8 cellular contexts compared by ENCODE assay signal in genomic region chr13:75635621-75636338, GRCh38. TPM values are rescaled to one million over a fixed set of nuclear protein-coding genes. Genes with fewer than 3 reads are reported as not detected.
DNase-seq lines count a peak whose midpoint lies in the region; ATAC-seq, FAIRE-seq and TF ChIP-seq lines count a peak whose summit lies in the region.

Gene LMO7 (plus strand): TSS chr13:75636330. CDS start chr13:75636658, 328 bp downstream.

- H4K20me1 ChIP-seq in GM12878 (ENCODE audit: control insufficient read depth, insufficient read depth), result no peaks in the 10 kb centered on the region

- no peaks in the 10 kb centered on the region for H3K36me3 ChIP-seq in CD8-positive, alpha-beta memory T cell (ENCODE audit: insufficient read depth, low read length)
- H3K36me3 ChIP-seq in GM12878 (ENCODE audit: control insufficient read depth in 2 of 2, insufficient read depth in 2 of 2, low read length in 1 of 2) (no peaks in the 10 kb centered on the region), skeletal muscle satellite cell (ENCODE audit: insufficient read depth, low read length) (peaks cover 22% of the 10 kb centered on the region)

- peaks cover 10% of the 10 kb centered on the region for H3K79me2 ChIP-seq in GM12878 (ENCODE audit: control insufficient read depth, insufficient read depth, low read length)

- peak within 1 kb of the TSS; percentile 82 for H3K4me2 ChIP-seq in GM12878 (ENCODE audit: control insufficient read depth, insufficient read depth)
- H3K4me2 ChIP-seq in skeletal muscle satellite cell (ENCODE audit: low read length), result peak within 1 kb of the TSS; percentile 88

- H3K9ac ChIP-seq in GM12878 (ENCODE audit: control insufficient read depth, insufficient read depth, low read length) (peak within 1 kb of the TSS; percentile 57), skeletal muscle satellite cell (ENCODE audit: low read depth, low read length) (peak within 1 kb of the TSS; percentile 93)

- peaks cover 2 to 8% of the 10 kb centered on the region in 2 donors for H3K27me3 Mint-ChIP-seq in CD8-positive, alpha-beta memory T cell

- POLR2A ChIA-PET in CD8-positive, alpha-beta memory T cell (lab: Charles Lee), result no interaction called here
- POLR2A ChIA-PET in GM12878 (lab: Charles Lee), result no interaction called here

- no peaks in the 10 kb centered on the region for H3K9me3 Mint-ChIP-seq in CD8-positive, alpha-beta memory T cell

- H3K4me3 ChIP-seq in CD8-positive, alpha-beta memory T cell (ENCODE audit: low read length), result peak within 1 kb of the TSS; percentile 93
- H3K4me3 ChIP-seq in GM12878 (peak within 1 kb of the TSS; percentile 86), iPS-18c (ENCODE audit: insufficient read depth, low read depth, low read length) (peak within 1 kb of the TSS; percentile 66), skeletal muscle satellite cell (ENCODE audit: low read length) (peak within 1 kb of the TSS; percentile 97)

- no peak for TF ChIP-seq POLR2A in GM12878 (IDR thresholded peaks at IDR 0.05; ENCODE audit: low read depth, low read length)

- H3K36me3 Mint-ChIP-seq in CD8-positive, alpha-beta memory T cell, result peaks cover 0 to 4% (median 0%) of the 10 kb centered on the region in 3 donors

- RAD21 ChIA-PET in GM12878 (lab: Charles Lee; ENCODE audit: unreplicated experiment), result interaction anchor here (0.7 to 1.2 kb wide), 2 partner anchors 85 to 268 kb away, joined by 4 to 6 read pairs; partner anchors contain the start of gene UCHL3

- peak within 1 kb of the TSS; percentile 80 to 91 (median 86) for H3K4me3 Mint-ChIP-seq in CD8-positive, alpha-beta memory T cell

- peaks cover 12 to 19% (median 14%) of the 10 kb centered on the region in 3 donors for H3K4me1 Mint-ChIP-seq in CD8-positive, alpha-beta memory T cell

- ATAC-seq in GM19455 (IDR thresholded peaks at IDR 0.05; ENCODE audit: unreplicated experiment) (peak; percentile 63), HG03457 (IDR thresholded peaks at IDR 0.05; ENCODE audit: unreplicated experiment) (peak; percentile 42), GM12878 (peak; percentile 74)

- TF ChIP-seq CTCF in GM12878 (IDR thresholded peaks at IDR 0.05 in 2 of 3, conservative IDR thresholded peaks at IDR 0.05 in 1 of 3; ENCODE audit: control insufficient read depth in 2 of 3, extremely low read depth in 1 of 3, insufficient read depth in 1 of 3, low read depth in 3 of 3, low read length in 3 of 3), result no peak

- 8% methylated on average over 6 of the region's 86 CpGs for WGBS in GM12878 (ENCODE audit: insufficient coverage, insufficient replicate concordance, low lambda C conversion rate, missing lambda C conversion rate)

- SMC1A ChIA-PET in GM12878 (lab: Charles Lee; ENCODE audit: uncharacterized antibody, unreplicated experiment), result no interaction called here

- no peaks in the 10 kb centered on the region for H3K27me3 ChIP-seq in CD8-positive, alpha-beta memory T cell (ENCODE audit: insufficient read depth, low read length, poor library complexity, severe bottlenecking)
- H3K27me3 ChIP-seq in GM12878 (replicated peaks in 1 of 2; ENCODE audit: control insufficient read depth in 2 of 2, insufficient read depth in 2 of 2, low read length in 1 of 2), result no peaks in the 10 kb centered on the region
- no peaks in the 10 kb centered on the region for H3K27me3 ChIP-seq in skeletal muscle satellite cell (ENCODE audit: control insufficient read depth, insufficient read depth, low read length)

- peaks cover 4% of the 10 kb centered on the region for H3K4me1 ChIP-seq in CD8-positive, alpha-beta memory T cell (ENCODE audit: insufficient read depth, low read length)
- H3K4me1 ChIP-seq in GM12878 (ENCODE audit: control insufficient read depth, insufficient read depth, low read length), result no peaks in the 10 kb centered on the region; the same call in 1 of the 2 replicates
- H3K4me1 ChIP-seq in skeletal muscle satellite cell (ENCODE audit: control insufficient read depth, insufficient read depth, low read length), result peaks cover 47% of the 10 kb centered on the region

- no peak for FAIRE-seq in GM12878 (lab: Jason Lieb, UNC)

- DNase-seq in CD8-positive, alpha-beta memory T cell, result peak; percentile 42 to 70 (median 57)
- DNase-seq in GM12878 (ENCODE audit: low read depth, low spot score) (no peak), SKM-1 treated with dmso at 0.1 percent for 144 hours (lab: John Stamatoyannopoulos, UW; ENCODE audit: unreplicated experiment) (no peak)

- no peak for TF ChIP-seq RAD21 in GM12878 (IDR thresholded peaks at IDR 0.05; ENCODE audit: insufficient read depth, low read depth, low read length)

- H3K27ac Mint-ChIP-seq in CD8-positive, alpha-beta memory T cell, result peak within 1 kb of the TSS in 7 of 8 donors; percentile 56 to 95 (median 72)

- CTCF ChIA-PET in CD8-positive, alpha-beta memory T cell (lab: Charles Lee), result interaction anchor here (1.2 kb wide), 2 partner anchors 86 to 153 kb away, joined by 3 read pairs; partner anchors contain the start of gene UCHL3
- CTCF ChIA-PET in GM12878 (lab: Yijun Ruan, JAX), result interaction anchor here (1.2 kb wide), 1 partner anchor 60 kb away, joined by 3 read pairs; no protein-coding TSS in a partner anchor

- TF ChIP-seq EP300 in GM12878 (IDR thresholded peaks at IDR 0.05; ENCODE audit: borderline replicate concordance in 1 of 2, control insufficient read depth in 1 of 2, low read depth in 2 of 2, low read length in 2 of 2), result no peak

- no peaks in the 10 kb centered on the region for H3K9me3 ChIP-seq in CD8-positive, alpha-beta memory T cell (ENCODE audit: low read length)
- H3K9me3 ChIP-seq in GM12878 (replicated peaks; ENCODE audit: control insufficient read depth, insufficient read depth, low read length) (no peaks in the 10 kb centered on the region), iPS-18c (ENCODE audit: control insufficient read depth, insufficient read depth, low read length) (no peaks in the 10 kb centered on the region), skeletal muscle satellite cell (replicated peaks; ENCODE audit: low read length) (no peaks in the 10 kb centered on the region)

- in situ Hi-C loops in GM12878 (cut with MboI), result no loop called here

- peak within 1 kb of the TSS; percentile 7 for H3K27ac ChIP-seq in CD8-positive, alpha-beta memory T cell (ENCODE audit: low read depth, low read length)
- H3K27ac ChIP-seq in GM12878 (ENCODE audit: control insufficient read depth, insufficient read depth), result peak within 1 kb of the TSS; percentile 22; the same call in 1 of the 2 replicates

- intact Hi-C loops in T-helper 1 cell treated with Interleukin-12 subunit alpha and Interleukin-12 subunit beta and Interleukin-4 antibody, amounts not matched to agents 30 ng/mL and 1 ng/mL, for 36 hours (cut with micrococcal nuclease), result loop anchor here (1.0 to 5.0 kb wide), 7 partner anchors 86 to 1252 kb away; partner anchors contain the start of genes COMMD6, KCTD12, TBC1D4 and UCHL3
- intact Hi-C loops in GM12878 (cut with micrococcal nuclease; ENCODE audit: unreplicated experiment), result loop anchor here (5.0 kb wide), 1 partner anchor 63 kb away; no protein-coding TSS in a partner anchor

- BruUV-seq in GM12878 (replicated peaks; lab: Mats Ljungman, UMichigan), result no TSS peak

- peak within 1 kb of the TSS; percentile 77 for H2AFZ ChIP-seq in GM12878 (ENCODE audit: control insufficient read depth, low read depth, low read length)

TF ChIP-seq in GM12878, 131 proteins besides CTCF, POLR2A, EP300 and RAD21 (continues in another document):
- peak in 1 of 2 experiments; percentile 75; a peak in 2 of 3 replicates for TF ChIP-seq EGR1 (IDR thresholded peaks at IDR 0.05; ENCODE audit: borderline replicate concordance in 1 of 2, low read depth in 2 of 2, low read length in 2 of 2)
- TF ChIP-seq CBX3 (IDR thresholded peaks at IDR 0.05; ENCODE audit: borderline replicate concordance, low read depth), result no peak
- peak; percentile 79 for TF ChIP-seq NR2F1 (conservative IDR thresholded peaks at IDR 0.05)
- TF ChIP-seq BCL11A (IDR thresholded peaks at IDR 0.05; ENCODE audit: low read depth, low read length), result no peak
- TF ChIP-seq GATAD2B (conservative IDR thresholded peaks at IDR 0.05; ENCODE audit: low read depth), result peak; percentile 55
- TF ChIP-seq GABPA (IDR thresholded peaks at IDR 0.05; ENCODE audit: low read depth), result no peak
- TF ChIP-seq RUNX3 (IDR thresholded peaks at IDR 0.05; ENCODE audit: low read length), result 0 out of 2 replicates have a peak, but pooled peaks have one; percentile 5
- TF ChIP-seq IKZF1 (conservative IDR thresholded peaks at IDR 0.05), result peak; percentile 51
- TF ChIP-seq TCF3 (IDR thresholded peaks at IDR 0.05; ENCODE audit: borderline replicate concordance, insufficient read depth, low read depth, low read length), result 0 out of 2 replicates have a peak, but pooled peaks have one; percentile 21
- 0 out of 2 replicates have a peak, but pooled peaks have one; percentile 30 for TF ChIP-seq LARP7 (IDR thresholded peaks at IDR 0.05)
- no peak for TF ChIP-seq TCF7 (IDR thresholded peaks at IDR 0.05; ENCODE audit: borderline replicate concordance)

RNA-seq across cellular contexts. Expression of gene LMO7, which starts in this region (rescaled TPM):
- 1 to 10 TPM; 4.6 to 4.7 TPM for total RNA-seq in CD8-positive, alpha-beta memory T cell
- polyA plus RNA-seq in CD8-positive, alpha-beta memory T cell, result 4.9 TPM
- 9.9 and 15.2 TPM in 2 replicates for total RNA-seq in T-helper 1 cell treated with Interleukin-12 subunit alpha and Interleukin-12 subunit beta and Interleukin-4 antibody, amounts not matched to agents 30 ng/mL and 1 ng/mL, for 36 hours
- 77.3 and 85.4 TPM in 2 replicates for total RNA-seq in GM12878 (2013; cell fraction: nucleolus; rRNA removed)
- total RNA-seq in GM12878 (2014; rRNA removed) (48.8 and 49.7 TPM in 2 replicates), GM12878 (2014; rRNA removed; fragmentation: Illumina TruSeq; extraction: Trizol) (58.3 and 61.3 TPM in 2 replicates), GM12878 (2021) (35.5 and 36.6 TPM in 2 replicates)
- 25.9 TPM for polyA plus RNA-seq in GM12878 (2011; ENCODE audit: low read depth)
- polyA plus RNA-seq in GM12878 (2011; rRNA removed) (8.5 and 11.2 TPM in 2 replicates), GM12878 (2014; fragmentation: Illumina TruSeq; extraction: Trizol) (62.4 and 67.8 TPM in 2 replicates), GM12878 (2014; fragmentation: Nextera tagmentation; extraction: Ambion mirVana) (10 to 100 TPM; 12.7 to 13.2 TPM), GM12878 (2014; rRNA removed) (29.3 and 30.0 TPM in 2 replicates), GM12878 (2016; fragmentation: Nextera tagmentation; extraction: Ambion mirVana) (10 to 100 TPM; 37.0 to 38.0 TPM)
- 7.4 and 10.4 TPM in 2 replicates for polyA plus RNA-seq in GM12878 (2011; cell fraction: cytosol; rRNA removed)
- 37.7 and 85.2 TPM in 2 replicates for polyA plus RNA-seq in GM12878 (2011; cell fraction: nucleus; rRNA removed)
- polyA plus RNA-seq in GM12878 (2012), result 47.0 and 55.9 TPM in 2 replicates
- 11.1 and 13.8 TPM in 2 replicates for polyA minus RNA-seq in GM12878 (2011; rRNA and poly(A)+ RNA removed)
- 5.6 and 6.0 TPM in 2 replicates for polyA minus RNA-seq in GM12878 (2011; cell fraction: cytosol; rRNA and poly(A)+ RNA removed)
- polyA minus RNA-seq in GM12878 (2011; cell fraction: nucleus; rRNA and poly(A)+ RNA removed), result 23.5 and 47.2 TPM in 2 replicates
- 24.6 and 61.4 TPM in 2 replicates for total RNA-seq in skeletal muscle satellite cell (2012; rRNA removed)

Comparison
In these comparisons a context has a peak if more than half of its experiments do, and no peak if none do; other contexts are left out.
1. DNase-seq: peak in CD8-positive, alpha-beta memory T cell (5 of 5); none in GM12878 (single experiment) and SKM-1 treated with dmso at 0.1 percent for 144 hours (single experiment).
2. Peak in every context shown above with its lines, with median percentiles within 50 percentile points of each other: H3K4me3 ChIP-seq and ATAC-seq.